ENCODE assay signal across 15 cellular contexts in the genomic region with DNA sequence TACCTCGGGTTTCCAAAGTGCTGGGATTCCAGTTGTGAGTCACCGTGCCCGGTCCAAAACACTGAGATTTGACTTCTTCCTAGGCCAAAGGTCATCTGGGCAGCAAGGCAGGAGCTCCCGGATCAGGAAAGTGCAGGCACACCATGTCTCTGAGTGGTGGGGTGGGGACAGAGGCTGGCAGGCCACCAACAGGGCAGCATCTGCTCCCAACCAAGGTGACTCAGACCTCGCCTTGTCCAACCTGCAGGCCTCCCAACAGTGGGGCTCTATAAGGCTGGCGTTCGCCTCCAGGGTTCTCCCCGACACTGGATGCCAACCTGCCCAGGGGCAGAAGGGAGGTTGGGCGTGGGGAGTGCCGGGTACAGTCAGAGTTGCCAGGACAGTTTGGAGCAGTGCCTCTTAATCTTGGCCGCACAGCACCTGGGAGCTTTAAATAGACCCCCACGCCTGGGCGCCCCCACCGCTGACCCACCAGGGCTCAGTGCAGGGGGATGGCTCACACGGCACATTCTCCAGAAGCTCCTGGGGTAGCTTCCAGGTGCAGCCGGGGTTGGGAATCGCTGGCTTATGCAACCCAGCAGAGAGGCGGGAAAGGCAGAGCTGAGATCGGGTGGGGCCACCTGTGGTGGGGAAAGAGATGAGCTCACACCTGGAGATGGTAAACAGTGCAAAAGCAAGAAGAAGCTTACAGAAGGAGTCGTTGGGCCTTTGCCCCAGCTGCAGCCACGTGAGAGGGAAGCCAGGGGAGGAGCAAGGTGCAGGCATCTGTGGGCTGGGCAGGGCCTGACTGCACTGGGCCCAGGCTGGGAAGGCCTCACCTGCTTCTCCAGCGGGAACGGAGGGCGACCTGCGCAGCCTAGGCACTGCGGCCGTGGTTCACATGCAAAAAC. TPM values are rescaled to one million over a fixed set of nuclear protein-coding genes. Genes with fewer than 3 reads are reported as not detected.
DNase-seq lines count a peak whose midpoint lies in the region; ATAC-seq, FAIRE-seq and TF ChIP-seq lines count a peak whose summit lies in the region.
"Had no signal": no experiment of that assay in that cellular context is flagged by ENCODE, and none has a peak within 500 bp of the region (broad histone marks: within the 10 kb centered on the region; RNA-seq: fewer than 3 reads in every experiment).

No MANE protein-coding gene starts in this region.

- H2BK5ac ChIP-seq in H1 (ENCODE audit: low read depth, low read length), result peak overlapping the region; percentile 49; the same call in 1 of the 2 replicates
- no peak overlapping the region for H2BK5ac ChIP-seq in neuronal stem cell (ENCODE audit: low read length)

- POLR2A ChIA-PET in H1 (lab: Charles Lee; ENCODE audit: partially characterized antibody), result interaction anchor here (0.9 to 2.6 kb wide), 8 partner anchors 11 to 97 kb away, joined by 3 to 8 read pairs (median 4); no protein-coding TSS in a partner anchor

- H3K9ac ChIP-seq in H1 (replicated peaks in 1 of 4; ENCODE audit: extremely low read depth in 1 of 4, low read depth in 3 of 4, low read length in 3 of 4) (no peak overlapping the region), neuronal stem cell (ENCODE audit: low read depth, low read length, poor library complexity) (no peak overlapping the region)

- TF ChIP-seq CTCF in GM23338 (conservative IDR thresholded peaks at IDR 0.05; ENCODE audit: low read depth in 2 of 2), result no peak
- TF ChIP-seq CTCF in H1 (IDR thresholded peaks at IDR 0.05; ENCODE audit: control extremely low read depth in 1 of 3, insufficient read depth in 1 of 3, low read depth in 1 of 3, low read length in 3 of 3), result no peak

- no peaks in the 10 kb centered on the region for H3K79me1 ChIP-seq in H1 (ENCODE audit: low read depth, low read length)
- no peaks in the 10 kb centered on the region for H3K79me1 ChIP-seq in neuronal stem cell (ENCODE audit: low read depth, low read length)

- H3K27ac ChIP-seq in GM23338 (ENCODE audit: low read depth) (no peak overlapping the region), H1 (ENCODE audit: low read depth, low read length) (no peak overlapping the region), neuronal stem cell (replicated peaks; ENCODE audit: low read length) (no peak overlapping the region)

- H3K4me1 ChIP-seq in GM23338 (ENCODE audit: insufficient read depth) (no peaks in the 10 kb centered on the region), H1 (replicated peaks in 1 of 4; ENCODE audit: control insufficient read depth in 3 of 4, insufficient read depth in 4 of 4, low read length in 3 of 4) (peaks cover 0 to 14% (median 4%) of the 10 kb centered on the region in 4 experiments; a peak in 5 of 7 replicates), neuronal stem cell (ENCODE audit: control insufficient read depth in 2 of 2, insufficient read depth in 1 of 2, low read depth in 1 of 2, low read length in 2 of 2) (peaks cover 0 to 8% of the 10 kb centered on the region in 2 donors)

- H3K27ac Mint-ChIP-seq in GM23338, result no peak overlapping the region
- peak overlapping the region in 1 of 2 donors; percentile 65 for H3K27ac Mint-ChIP-seq in activated naive CD4-positive, alpha-beta T cell treated with anti-CD3 and anti-CD28 coated beads, Interleukin-2, amount 50 U/mL, for 72 hours

- H2AFZ ChIP-seq in GM23338 (peak overlapping the region; percentile 80), H1 (ENCODE audit: low read length) (peak overlapping the region; percentile 64; the same call in 1 of the 2 replicates), neuronal stem cell (ENCODE audit: low read length) (no peak overlapping the region)

- H4K8ac ChIP-seq in H1 (ENCODE audit: extremely low read depth, insufficient read depth, low read length) (peak overlapping the region; percentile 68), neuronal stem cell (ENCODE audit: low read depth, low read length) (peak overlapping the region; percentile 43)

- H2BK120ac ChIP-seq in H1 (replicated peaks; ENCODE audit: low read depth, low read length) (no peak overlapping the region), neuronal stem cell (ENCODE audit: low read depth, low read length) (peak overlapping the region; percentile 24)

- peak overlapping the region; percentile 12; the same call in 1 of the 2 replicates for H2BK15ac ChIP-seq in H1 (ENCODE audit: low read length)
- peak overlapping the region; percentile 19 for H2BK15ac ChIP-seq in neuronal stem cell (ENCODE audit: low read length)

- no peaks in the 10 kb centered on the region for H3F3A ChIP-seq in GM23338 (replicated peaks; ENCODE audit: low read depth)

- H2BK20ac ChIP-seq in H1 (ENCODE audit: low read length), result peak overlapping the region; percentile 82; the same call in 1 of the 2 replicates

- CTCF ChIA-PET in H1 (lab: Charles Lee; ENCODE audit: partially characterized antibody), result interaction anchor here (1.0 to 2.1 kb wide), 4 partner anchors 11 to 36 kb away, joined by 3 to 6 read pairs (median 4); a partner anchor contains a TSS

- H3K9me3 ChIP-seq in H1 (ENCODE audit: insufficient read depth in 2 of 2, low read depth in 1 of 2, low read length in 1 of 2), result peaks cover 6 to 7% of the 10 kb centered on the region in 2 experiments; a peak in 2 of 4 replicates
- peaks cover 0 to 8% of the 10 kb centered on the region in 2 donors for H3K9me3 ChIP-seq in neuronal stem cell (replicated peaks in 1 of 2; ENCODE audit: control insufficient read depth in 2 of 2, insufficient read depth in 1 of 2, low read depth in 1 of 2, low read length in 2 of 2)

- no peak overlapping the region for H3K4me3 Mint-ChIP-seq in GM23338
- H3K4me3 Mint-ChIP-seq: CD14-positive monocyte had no signal

- H4K20me1 ChIP-seq in GM23338 (replicated peaks; ENCODE audit: insufficient read depth) (no peaks in the 10 kb centered on the region), H1 (replicated peaks in 1 of 2; ENCODE audit: control insufficient read depth in 1 of 2, insufficient read depth in 2 of 2, low read length in 2 of 2) (no peaks in the 10 kb centered on the region)

- no peak for TF ChIP-seq RAD21 in H1 (IDR thresholded peaks at IDR 0.05 in 1 of 2, conservative IDR thresholded peaks at IDR 0.05 in 1 of 2; ENCODE audit: low read depth in 2 of 2, low read length in 2 of 2)

- no peaks in the 10 kb centered on the region for H3K27me3 ChIP-seq in GM23338 (ENCODE audit: insufficient read depth)
- no peaks in the 10 kb centered on the region for H3K27me3 ChIP-seq in H1 (replicated peaks in 1 of 4; ENCODE audit: control insufficient read depth in 3 of 4, extremely low read depth in 1 of 4, insufficient read depth in 3 of 4, low read length in 3 of 4)
- H3K27me3 ChIP-seq in neuronal stem cell (ENCODE audit: control insufficient read depth in 3 of 3, insufficient read depth in 3 of 3, low read depth in 1 of 3, low read length in 3 of 3), result peaks cover 0 to 51% (median 0%) of the 10 kb centered on the region in 3 experiments

- no peak for FAIRE-seq in H1 (lab: Jason Lieb, UNC)

- H4K91ac ChIP-seq in H1 (replicated peaks; ENCODE audit: insufficient read length, low read length) (peak overlapping the region; percentile 59), neuronal stem cell (ENCODE audit: low read depth, low read length, poor library complexity) (no peak overlapping the region)

- peaks cover 23% of the 10 kb centered on the region for H3K4me1 Mint-ChIP-seq in GM23338

- no peak for TF ChIP-seq EP300 in H1 (IDR thresholded peaks at IDR 0.05; ENCODE audit: borderline replicate concordance in 1 of 2, low read depth in 2 of 2, low read length in 2 of 2)

- 88% methylated on average over 25 of the region's 27 CpGs; no CpG with 5 or more reads in 1 of the 2 experiments for WGBS in H1 (ENCODE audit: extremely low coverage in 1 of 2, insufficient coverage in 1 of 2, insufficient read length in 1 of 2, insufficient replicate concordance in 2 of 2, low coverage in 1 of 2, low lambda C conversion rate in 2 of 2, missing lambda C conversion rate in 1 of 2), 2 experiments
- WGBS in neuronal stem cell (ENCODE audit: extremely low coverage in 2 of 2, insufficient read length in 2 of 2, insufficient replicate concordance in 1 of 2), 2 donors, result no CpG with 5 or more reads among the region's 27 CpGs

- H3K4ac ChIP-seq in H1 (replicated peaks; ENCODE audit: insufficient read length, low read depth, low read length) (peak overlapping the region; percentile 23), neuronal stem cell (ENCODE audit: low read length) (no peak overlapping the region)

- H3K4me2 ChIP-seq in GM23338 (no peak overlapping the region), H1 (ENCODE audit: insufficient read depth in 1 of 2, low read depth in 2 of 2, low read length in 2 of 2) (no peak overlapping the region; a peak in 1 of 4 replicates), neuronal stem cell (ENCODE audit: insufficient read depth, low read length, poor library complexity, severe bottlenecking) (no peak overlapping the region)

- H3K9me2 ChIP-seq in GM23338 (ENCODE audit: insufficient read depth), result peaks cover 7% of the 10 kb centered on the region; the same call in 1 of the 2 replicates

- no peaks in the 10 kb centered on the region for H3K23me2 ChIP-seq in H1 (ENCODE audit: low read depth, low read length)

- H3K36me3 ChIP-seq in GM23338 (ENCODE audit: insufficient read depth), result no peaks in the 10 kb centered on the region
- no peaks in the 10 kb centered on the region for H3K36me3 ChIP-seq in H1 (ENCODE audit: control insufficient read depth in 2 of 4, insufficient read depth in 4 of 4, low read length in 3 of 4)
- H3K36me3 ChIP-seq in neuronal stem cell (replicated peaks in 1 of 2; ENCODE audit: control insufficient read depth in 2 of 2, insufficient read depth in 2 of 2, low read length in 2 of 2), result no peaks in the 10 kb centered on the region

- H3K56ac ChIP-seq in H1 (replicated peaks; ENCODE audit: insufficient read length, low read depth, low read length), result no peak overlapping the region

- H2BK12ac ChIP-seq in H1 (ENCODE audit: low read depth, low read length) (peak overlapping the region; percentile 82; the same call in 1 of the 2 replicates), neuronal stem cell (ENCODE audit: low read length) (no peak overlapping the region)

- H3K18ac ChIP-seq in H1 (ENCODE audit: extremely low read depth, low read length) (peak overlapping the region; percentile 62; the same call in 1 of the 2 replicates), neuronal stem cell (ENCODE audit: low read length) (peak overlapping the region; percentile 52)

- H3K23ac ChIP-seq in H1 (ENCODE audit: insufficient read length) (no peak overlapping the region), neuronal stem cell (ENCODE audit: low read depth, low read length, poor library complexity) (no peak overlapping the region)

- H3K9me3 Mint-ChIP-seq in GM23338, result peaks cover 17% of the 10 kb centered on the region
- H3K9me3 Mint-ChIP-seq in activated naive CD4-positive, alpha-beta T cell treated with anti-CD3 and anti-CD28 coated beads, Interleukin-2, amount 50 U/mL, for 72 hours, result peaks cover 6 to 12% of the 10 kb centered on the region in 2 donors

- H3K14ac ChIP-seq in H1 (ENCODE audit: insufficient read length) (no peak overlapping the region), neuronal stem cell (ENCODE audit: low read length) (no peak overlapping the region)

- peak; percentile 67 for ATAC-seq in GM23338
- no peak for ATAC-seq in activated naive CD4-positive, alpha-beta T cell treated with anti-CD3 and anti-CD28 coated beads, Interleukin-2, amount 50 U/mL, for 72 hours

- peak overlapping the region; percentile 45; the same call in 1 of the 2 replicates for H2AK5ac ChIP-seq in H1 (ENCODE audit: low read depth, low read length)
- no peak overlapping the region for H2AK5ac ChIP-seq in neuronal stem cell (ENCODE audit: low read depth, low read length)

- H3K79me2 ChIP-seq in GM23338 (replicated peaks; ENCODE audit: insufficient read depth), result no peaks in the 10 kb centered on the region
- H3K79me2 ChIP-seq in H1 (ENCODE audit: control insufficient read depth in 1 of 2, insufficient read depth in 2 of 2, low read length in 2 of 2), result no peaks in the 10 kb centered on the region

- H3K27me3 Mint-ChIP-seq in GM23338 (ENCODE audit: insufficient read depth, low read depth, poor library complexity), result peaks cover 20% of the 10 kb centered on the region

- no peak overlapping the region for H4K5ac ChIP-seq in H1 (ENCODE audit: insufficient read length, low read depth, low read length)

- H3K4me3 ChIP-seq in GM23338 (no peak overlapping the region), H1 (ENCODE audit: extremely low read depth in 1 of 4, insufficient read depth in 2 of 4, low read depth in 3 of 4, low read length in 4 of 4) (no peak overlapping the region), neuronal stem cell (ENCODE audit: low read length in 2 of 2) (no peak overlapping the region)

- DNase-seq in GM23338 (ENCODE audit: low spot score) (peak; percentile 38), NCI-H2029 treated with DMSO at 0.1 percent for 48 hours (lab: John Stamatoyannopoulos, UW) (peak; percentile 79), H1 (ENCODE audit: low read depth in 1 of 2, low spot score in 2 of 2) (no peak), neuronal stem cell (ENCODE audit: low spot score) (no peak), NOMO-1 (lab: John Stamatoyannopoulos, UW; ENCODE audit: unreplicated experiment in 2 of 2) (no peak), germinal center (ENCODE audit: low spot score) (no peak), NCI-H446 (lab: John Stamatoyannopoulos, UW) (no peak)
- DNase-seq in activated naive CD4-positive, alpha-beta T cell treated with anti-CD3 and anti-CD28 coated beads, Interleukin-2, amount 50 U/mL, for 72 hours (ENCODE audit: low spot score in 2 of 2), result no peak
- DNase-seq: activated naive CD4-positive, alpha-beta T cell; islet precursor cell; Karpas-422; NCI-H774 had no signal

- no peak for TF ChIP-seq POLR2A in H1 (IDR thresholded peaks at IDR 0.05; ENCODE audit: control extremely low read depth in 1 of 2, low read depth in 2 of 2, low read length in 2 of 2)

- peaks cover 11% of the 10 kb centered on the region for H3K36me3 Mint-ChIP-seq in GM23338 (ENCODE audit: low read depth)
- H3K36me3 Mint-ChIP-seq in activated naive CD4-positive, alpha-beta T cell treated with anti-CD3 and anti-CD28 coated beads, Interleukin-2, amount 50 U/mL, for 72 hours, result peaks cover 0 to 16% of the 10 kb centered on the region in 2 donors
- H3K36me3 Mint-ChIP-seq: CD14-positive monocyte had no signal

RNA-seq across cellular contexts. Expression of a gene that starts 10.9 kb away (rescaled TPM):
- 0.27 TPM in 1 of 2 replicates, not detected in the other for total RNA-seq in GM23338 (2014; rRNA removed; shearing (Covaris generic))
- polyA plus RNA-seq in GM23338 (2016; fragmentation: Nextera tagmentation; extraction: Ambion mirVana) (0.26 and 0.40 TPM in 2 replicates), H1 (2011; rRNA removed) (0.09 TPM in 1 of 2 replicates, not detected in the other)
- total RNA-seq in H1 (2021; fragmentation: NEBNext Ultra II Directional; extraction: Animal tissue kit (Norgen Biotek cat#: 25700)), result 0.38 TPM in 1 of 2 replicates, not detected in the other
- polyA plus RNA-seq in H1 (2011; cell fraction: cytosol; rRNA removed), result not detected
- polyA plus RNA-seq in H1 (2011; cell fraction: nucleus; rRNA removed), result not detected
- polyA plus RNA-seq in H1 (2012, experiment 1 of 2), result not detected in 4 replicates
- not detected for polyA plus RNA-seq in H1 (2012, experiment 2 of 2)
- polyA plus RNA-seq in H1 (2013, experiment 1 of 2), result not detected
- polyA plus RNA-seq in H1 (2013, experiment 2 of 2), result not detected
- not detected in 2 replicates for polyA minus RNA-seq in H1 (2011; rRNA and poly(A)+ RNA removed)
- polyA minus RNA-seq in H1 (2011; cell fraction: cytosol; rRNA and poly(A)+ RNA removed), result not detected
- polyA minus RNA-seq in H1 (2011; cell fraction: nucleus; rRNA and poly(A)+ RNA removed), result not detected
- not detected for polyA plus RNA-seq in neuronal stem cell (2013, experiment 1 of 2)
- not detected for polyA plus RNA-seq in neuronal stem cell (2013, experiment 2 of 2)
- total RNA-seq in activated naive CD4-positive, alpha-beta T cell treated with anti-CD3 and anti-CD28 coated beads, Interleukin-2, amount 50 U/mL, for 72 hours, result not detected
- total RNA-seq: chondrocyte, osteocyte had no signal
- polyA plus RNA-seq: CD14-positive monocyte had no signal

RNA-seq across cellular contexts. Expression of a gene that starts 36.2 kb away (rescaled TPM):
- not detected in 2 replicates for total RNA-seq in GM23338 (2014; rRNA removed; shearing (Covaris generic))
- polyA plus RNA-seq in GM23338 (2016; fragmentation: Nextera tagmentation; extraction: Ambion mirVana), result not detected in 2 replicates
- total RNA-seq in H1 (2021; fragmentation: NEBNext Ultra II Directional; extraction: Animal tissue kit (Norgen Biotek cat#: 25700)), result not detected in 2 replicates
- polyA plus RNA-seq in H1 (2011; rRNA removed), result not detected in 2 replicates
- polyA plus RNA-seq in H1 (2011; cell fraction: cytosol; rRNA removed), result not detected
- polyA plus RNA-seq in H1 (2011; cell fraction: nucleus; rRNA removed), result not detected
- polyA plus RNA-seq in H1 (2012, experiment 1 of 2), result not detected in 4 replicates
- polyA plus RNA-seq in H1 (2012, experiment 2 of 2), result not detected
- polyA plus RNA-seq in H1 (2013, experiment 1 of 2), result not detected
- polyA plus RNA-seq in H1 (2013, experiment 2 of 2), result not detected
- polyA minus RNA-seq in H1 (2011; rRNA and poly(A)+ RNA removed), result not detected in 2 replicates
- polyA minus RNA-seq in H1 (2011; cell fraction: cytosol; rRNA and poly(A)+ RNA removed), result not detected
- not detected for polyA minus RNA-seq in H1 (2011; cell fraction: nucleus; rRNA and poly(A)+ RNA removed)
- polyA plus RNA-seq in neuronal stem cell (2013, experiment 1 of 2), result not detected
- not detected for polyA plus RNA-seq in neuronal stem cell (2013, experiment 2 of 2)
- not detected for total RNA-seq in activated naive CD4-positive, alpha-beta T cell treated with anti-CD3 and anti-CD28 coated beads, Interleukin-2, amount 50 U/mL, for 72 hours
- total RNA-seq: chondrocyte, osteocyte had no signal
- polyA plus RNA-seq: CD14-positive monocyte had no signal

Comparison
In these comparisons a context has a peak if more than half of its experiments do, and no peak if none do; other contexts are left out.
1. DNase-seq: peak in GM23338 (single experiment) and NCI-H2029 treated with DMSO at 0.1 percent for 48 hours (single experiment); none in H1 (0 of 2), neuronal stem cell (single experiment), NOMO-1 (0 of 2), activated naive CD4-positive, alpha-beta T cell treated with anti-CD3 and anti-CD28 coated beads, Interleukin-2, amount 50 U/mL, for 72 hours (0 of 2), germinal center (single experiment) and NCI-H446 (0 of 2).